In the genomic region with DNA sequence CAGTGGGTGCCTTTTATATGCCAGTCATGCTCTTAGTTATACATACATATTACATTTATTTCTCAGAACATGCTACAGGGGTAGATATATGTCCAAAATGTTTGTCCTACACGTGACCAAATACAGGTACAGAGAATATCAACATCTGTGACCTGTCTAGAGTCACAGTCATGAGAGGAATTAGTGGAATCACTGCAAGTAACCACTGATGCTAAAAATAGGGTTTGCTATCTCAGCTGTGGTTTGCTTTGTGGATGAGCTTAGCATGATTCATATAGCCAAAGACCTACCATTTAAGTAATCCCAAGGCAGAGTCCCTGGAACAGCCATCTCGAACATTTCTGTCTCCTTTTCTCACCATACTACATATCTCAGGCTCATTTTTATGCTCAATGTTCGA, we compare ENCODE assay signal across 10 cellular contexts.
A peak's percentile ranks its signal among the peaks of the same experiment; 100 is the strongest.
DNase-seq lines count a peak whose midpoint lies in the region; TF ChIP-seq lines count a peak whose summit lies in the region.
"Had no signal": no experiment of that assay in that cellular context is flagged by ENCODE, and none has a peak within 500 bp of the region (broad histone marks: within the 10 kb centered on the region; RNA-seq: fewer than 3 reads in every experiment).

No MANE protein-coding gene starts in this region.

- DNase-seq in ELR (ENCODE audit: low read depth) (peak; percentile 86), KBM-7 (peak; percentile 10), amniotic stem cell (lab: John Stamatoyannopoulos, UW) (peak; percentile 75), kidney tubule cell (ENCODE audit: low spot score) (peak; percentile 85), GDM1 (lab: John Stamatoyannopoulos, UW) (no peak), HEK293T (ENCODE audit: extremely low spot score) (no peak), NCI-H510A (lab: John Stamatoyannopoulos, UW) (no peak), DMS153 treated with DMSO at 0.1 percent for 48 hours (lab: John Stamatoyannopoulos, UW; ENCODE audit: unreplicated experiment) (no peak)
- DNase-seq: DMS153; naive thymus-derived CD8-positive, alpha-beta T cell had no signal

- CTCF ChIA-PET in HEK293T (lab: Yijun Ruan, JAX): no interaction called here

- in situ Hi-C loops in KBM-7 (cut with MboI; ENCODE audit: low pct_unique_long_range_greater_than_20kb, low sequenced_read_pairs): no loop called here

- POLR2A ChIA-PET in HEK293T (lab: Yijun Ruan, JAX): no interaction called here

TF ChIP-seq in HEK293T, 16 proteins besides CTCF, POLR2A, EP300 and RAD21:
- no peak for TF ChIP-seq HDGF (IDR thresholded peaks at IDR 0.05; ENCODE audit: borderline replicate concordance)
- no peak for TF ChIP-seq ARNT (IDR thresholded peaks at IDR 0.05)
- TF ChIP-seq CTBP1 (IDR thresholded peaks at IDR 0.05; ENCODE audit: borderline replicate concordance): no peak

Comparison
In these comparisons a context has a peak if more than half of its experiments do, and no peak if none do; other contexts are left out.
1. DNase-seq: peak in ELR (single experiment), KBM-7 (single experiment), amniotic stem cell (single experiment) and kidney tubule cell (single experiment); none in GDM1 (single experiment), HEK293T (single experiment), NCI-H510A (single experiment) and DMS153 treated with DMSO at 0.1 percent for 48 hours (single experiment).